ENCODE assay signal across 10 cellular contexts in the genomic region with DNA sequence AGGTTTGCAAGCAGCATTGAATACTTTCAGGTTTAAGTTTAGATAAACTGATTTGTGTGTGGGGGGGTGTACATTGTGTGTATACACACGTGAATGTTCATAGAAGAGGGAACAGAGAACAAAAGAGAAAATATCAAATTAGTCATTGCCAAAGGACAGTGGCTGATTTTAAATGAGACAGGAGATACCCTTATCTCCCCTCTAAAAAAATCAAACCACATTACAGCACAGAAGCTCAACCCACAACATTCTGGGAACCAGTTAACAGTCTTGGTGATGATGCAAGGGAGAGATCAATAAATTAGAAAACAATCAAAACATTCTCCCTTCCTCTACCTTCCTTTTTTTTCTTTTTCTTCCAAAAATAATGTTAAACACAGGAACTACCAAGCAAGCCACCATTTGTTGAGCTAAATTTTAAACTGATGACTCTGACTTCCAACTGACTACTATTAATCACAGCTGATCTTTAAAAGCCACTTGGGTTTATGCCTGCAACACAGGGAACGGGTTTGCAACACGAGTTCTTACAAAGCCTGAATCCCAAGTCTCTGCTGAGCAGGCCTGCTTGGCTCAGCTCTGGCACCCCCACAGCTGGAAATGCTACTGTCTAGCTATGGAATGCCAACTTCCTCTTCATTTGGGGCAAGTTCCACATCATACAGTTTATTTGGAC.
A peak's percentile ranks its signal among the peaks of the same experiment; 100 is the strongest.
DNase-seq lines count a peak whose midpoint lies in the region; ATAC-seq and TF ChIP-seq lines count a peak whose summit lies in the region.
"Had no signal": no experiment of that assay in that cellular context is flagged by ENCODE, and none has a peak within 500 bp of the region (broad histone marks: within the 10 kb centered on the region; RNA-seq: fewer than 3 reads in every experiment).

No MANE protein-coding gene starts in this region.

- no peaks in the 10 kb centered on the region for H3K27me3 Mint-ChIP-seq in activated CD8-positive, alpha-beta T cell treated with anti-CD3 and anti-CD28 coated beads for 36 hours
- H3K27me3 Mint-ChIP-seq in activated CD8-positive, alpha-beta T cell treated with anti-CD3 and anti-CD28 coated beads, Interleukin-2, amount 10 ng/mL, durations not matched to agents 7 days and 5 days (ENCODE audit: low read depth): no peaks in the 10 kb centered on the region
- H3K27me3 Mint-ChIP-seq in immature natural killer cell (ENCODE audit: low read depth in 3 of 3): peaks cover 0 to 2% (median 2%) of the 10 kb centered on the region in 3 donors
- H3K27me3 Mint-ChIP-seq in activated T-cell treated with anti-CD3 and anti-CD28 coated beads, Interleukin-2, amount 50 U/mL, for 24 hours: no peaks in the 10 kb centered on the region

- no peaks in the 10 kb centered on the region for H3K27me3 ChIP-seq in testis

- no peak overlapping the region for H3K4me3 Mint-ChIP-seq in activated CD8-positive, alpha-beta T cell treated with anti-CD3 and anti-CD28 coated beads for 36 hours
- no peak overlapping the region for H3K4me3 Mint-ChIP-seq in activated CD8-positive, alpha-beta T cell treated with anti-CD3 and anti-CD28 coated beads, Interleukin-2, amount 10 ng/mL, durations not matched to agents 7 days and 5 days
- H3K4me3 Mint-ChIP-seq in immature natural killer cell: no peak overlapping the region
- H3K4me3 Mint-ChIP-seq in activated T-cell treated with anti-CD3 and anti-CD28 coated beads, Interleukin-2, amount 50 U/mL, for 24 hours: no peak overlapping the region

- no peak overlapping the region for H3K27ac ChIP-seq in testis
- H3K27ac ChIP-seq: A549 had no signal

- CTCF ChIA-PET in activated CD8-positive, alpha-beta T cell treated with anti-CD3 and anti-CD28 coated beads for 36 hours (lab: Charles Lee): interaction anchor here (0.7 to 2.8 kb wide), 5 partner anchors 15 to 445 kb away, joined by 3 to 10 read pairs (median 3); no protein-coding TSS in a partner anchor
- CTCF ChIA-PET in activated CD8-positive, alpha-beta T cell treated with anti-CD3 and anti-CD28 coated beads, Interleukin-2, amount 10 ng/mL, durations not matched to agents 7 days and 5 days (lab: Charles Lee): interaction anchor here (0.6 to 1.2 kb wide), 7 partner anchors 9 to 450 kb away, joined by 3 to 4 read pairs (median 3); no protein-coding TSS in a partner anchor

- H3K4me1 ChIP-seq in testis: no peaks in the 10 kb centered on the region
- H3K4me1 ChIP-seq: A549 had no signal

- H3K9me3 ChIP-seq in testis: no peaks in the 10 kb centered on the region
- H3K9me3 ChIP-seq: A549 had no signal

- ATAC-seq in activated CD8-positive, alpha-beta T cell treated with anti-CD3 and anti-CD28 coated beads for 36 hours: peak; percentile 26
- ATAC-seq in activated CD8-positive, alpha-beta T cell treated with anti-CD3 and anti-CD28 coated beads, Interleukin-2, amount 10 ng/mL, durations not matched to agents 7 days and 5 days: no peak
- ATAC-seq in left ventricle myocardium superior: peak; percentile 76
- ATAC-seq: A549 had no signal

- no peak for DNase-seq in activated CD8-positive, alpha-beta T cell treated with anti-CD3 and anti-CD28 coated beads for 36 hours
- no peak for DNase-seq in activated CD8-positive, alpha-beta T cell treated with anti-CD3 and anti-CD28 coated beads, Interleukin-2, amount 10 ng/mL, durations not matched to agents 7 days and 5 days
- DNase-seq in M059J (ENCODE audit: low read depth) (peak; percentile 63), left ventricle myocardium superior (peak; percentile 41), testis (peak; percentile 19), immature natural killer cell (no peak), DMS79 (lab: John Stamatoyannopoulos, UW) (no peak)
- DNase-seq in activated T-cell treated with anti-CD3 and anti-CD28 coated beads, Interleukin-2, amount 50 U/mL, for 24 hours: no peak
- DNase-seq: activated gamma-delta T cell treated with Interleukin-2 at 50 U/mL for 16 hours had no signal

- no peak for TF ChIP-seq CTCF in activated CD8-positive, alpha-beta T cell treated with anti-CD3 and anti-CD28 coated beads for 36 hours (IDR thresholded peaks at IDR 0.05)
- TF ChIP-seq CTCF in testis (IDR thresholded peaks at IDR 0.05): no peak

- intact Hi-C loops in activated CD8-positive, alpha-beta T cell treated with anti-CD3 and anti-CD28 coated beads for 36 hours (cut with micrococcal nuclease): loop anchor here (10.0 kb wide), 1 partner anchor 253 kb away; no protein-coding TSS in a partner anchor
- intact Hi-C loops in left ventricle myocardium superior (cut with micrococcal nuclease) (no loop called here), testis (cut with DNase I; ENCODE audit: low total_unique reads) (no loop called here)

- peaks cover 29% of the 10 kb centered on the region for H3K36me3 Mint-ChIP-seq in activated CD8-positive, alpha-beta T cell treated with anti-CD3 and anti-CD28 coated beads for 36 hours (ENCODE audit: low read depth)
- H3K36me3 Mint-ChIP-seq in activated CD8-positive, alpha-beta T cell treated with anti-CD3 and anti-CD28 coated beads, Interleukin-2, amount 10 ng/mL, durations not matched to agents 7 days and 5 days (ENCODE audit: low read depth): peaks cover 40% of the 10 kb centered on the region
- H3K36me3 Mint-ChIP-seq in immature natural killer cell: peaks cover 0 to 19% (median 18%) of the 10 kb centered on the region in 3 donors
- H3K36me3 Mint-ChIP-seq in activated T-cell treated with anti-CD3 and anti-CD28 coated beads, Interleukin-2, amount 50 U/mL, for 24 hours (ENCODE audit: low read depth): peaks cover 70% of the 10 kb centered on the region

- no peak for TF ChIP-seq POLR2A in testis (IDR thresholded peaks at IDR 0.05)

- peak overlapping the region; percentile 8 for H3K27ac Mint-ChIP-seq in activated CD8-positive, alpha-beta T cell treated with anti-CD3 and anti-CD28 coated beads for 36 hours
- H3K27ac Mint-ChIP-seq in activated CD8-positive, alpha-beta T cell treated with anti-CD3 and anti-CD28 coated beads, Interleukin-2, amount 10 ng/mL, durations not matched to agents 7 days and 5 days: no peak overlapping the region
- H3K27ac Mint-ChIP-seq in immature natural killer cell: no peak overlapping the region
- H3K27ac Mint-ChIP-seq in activated T-cell treated with anti-CD3 and anti-CD28 coated beads, Interleukin-2, amount 50 U/mL, for 24 hours: no peak overlapping the region

- no peak overlapping the region for H3K4me3 ChIP-seq in testis
- H3K4me3 ChIP-seq: A549 had no signal

- H3K36me3 ChIP-seq in testis (ENCODE audit: low read depth, missing control alignments): no peaks in the 10 kb centered on the region

- WGBS in testis, 2 donors: 50 to 61% methylated on average over 3 of the region's 3 CpGs

- peaks cover 33% of the 10 kb centered on the region for H3K4me1 Mint-ChIP-seq in activated CD8-positive, alpha-beta T cell treated with anti-CD3 and anti-CD28 coated beads for 36 hours (ENCODE audit: low read depth)
- peaks cover 51% of the 10 kb centered on the region for H3K4me1 Mint-ChIP-seq in activated CD8-positive, alpha-beta T cell treated with anti-CD3 and anti-CD28 coated beads, Interleukin-2, amount 10 ng/mL, durations not matched to agents 7 days and 5 days (ENCODE audit: low read depth)
- no peaks in the 10 kb centered on the region for H3K4me1 Mint-ChIP-seq in immature natural killer cell
- H3K4me1 Mint-ChIP-seq in activated T-cell treated with anti-CD3 and anti-CD28 coated beads, Interleukin-2, amount 50 U/mL, for 24 hours (ENCODE audit: low read depth): peaks cover 20% of the 10 kb centered on the region

- no peaks in the 10 kb centered on the region for H3K9me3 Mint-ChIP-seq in activated CD8-positive, alpha-beta T cell treated with anti-CD3 and anti-CD28 coated beads for 36 hours
- H3K9me3 Mint-ChIP-seq in activated CD8-positive, alpha-beta T cell treated with anti-CD3 and anti-CD28 coated beads, Interleukin-2, amount 10 ng/mL, durations not matched to agents 7 days and 5 days (ENCODE audit: insufficient read depth): no peaks in the 10 kb centered on the region
- no peaks in the 10 kb centered on the region for H3K9me3 Mint-ChIP-seq in immature natural killer cell
- H3K9me3 Mint-ChIP-seq in activated T-cell treated with anti-CD3 and anti-CD28 coated beads, Interleukin-2, amount 50 U/mL, for 24 hours: no peaks in the 10 kb centered on the region

- POLR2A ChIA-PET in activated CD8-positive, alpha-beta T cell treated with anti-CD3 and anti-CD28 coated beads for 36 hours (lab: Charles Lee): interaction anchor here (1.5 kb wide), 1 partner anchor 10 kb away, joined by 4 read pairs; no protein-coding TSS in a partner anchor
- POLR2A ChIA-PET in activated CD8-positive, alpha-beta T cell treated with anti-CD3 and anti-CD28 coated beads, Interleukin-2, amount 10 ng/mL, durations not matched to agents 7 days and 5 days (lab: Charles Lee): no interaction called here

Comparison
In these comparisons a context has a peak if more than half of its experiments do, and no peak if none do; other contexts are left out.
1. DNase-seq: peak in M059J (single experiment), left ventricle myocardium superior (single experiment) and testis (single experiment); none in activated CD8-positive, alpha-beta T cell treated with anti-CD3 and anti-CD28 coated beads for 36 hours (single experiment), activated CD8-positive, alpha-beta T cell treated with anti-CD3 and anti-CD28 coated beads, Interleukin-2, amount 10 ng/mL, durations not matched to agents 7 days and 5 days (single experiment), immature natural killer cell (0 of 3), DMS79 (single experiment) and activated T-cell treated with anti-CD3 and anti-CD28 coated beads, Interleukin-2, amount 50 U/mL, for 24 hours (single experiment).